9 cellular contexts compared by ENCODE assay signal in the genomic region with DNA sequence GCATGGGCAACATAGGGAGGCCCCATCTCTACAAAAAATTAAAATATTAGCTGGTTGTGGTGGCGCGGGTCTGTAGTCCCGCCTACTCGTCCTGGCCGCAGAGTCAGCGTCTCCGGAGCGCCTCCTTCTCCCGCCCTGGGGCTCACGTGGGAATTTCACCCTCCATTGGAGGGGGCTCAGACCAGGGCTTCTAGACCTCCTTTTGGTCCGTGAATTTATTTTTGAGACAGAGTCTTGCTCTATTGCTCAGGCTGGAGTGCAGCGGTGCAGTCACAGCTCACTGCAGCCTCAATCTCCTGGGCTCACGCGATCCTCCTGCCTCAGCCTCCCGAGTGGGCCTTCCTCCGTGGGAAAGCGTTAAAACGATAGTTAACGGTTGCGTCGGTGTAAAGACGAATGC. TPM values are rescaled to one million over a fixed set of nuclear protein-coding genes. Genes with fewer than 3 reads are reported as not detected.
DNase-seq lines count a peak whose midpoint lies in the region; ATAC-seq, FAIRE-seq and TF ChIP-seq lines count a peak whose summit lies in the region.
"Had no signal": no experiment of that assay in that cellular context is flagged by ENCODE, and none has a peak within 500 bp of the region (broad histone marks: within the 10 kb centered on the region; RNA-seq: fewer than 3 reads in every experiment).

No MANE protein-coding gene starts in this region.

- peak overlapping the region in 3 of 4 donors; percentile 28 to 37 (median 28) for H3K27ac ChIP-seq in pancreas

- DNase-seq in DMS 273 (lab: John Stamatoyannopoulos, UW; ENCODE audit: unreplicated experiment) (peak; percentile 88), DMS 273 treated with DMSO at 0.1 percent for 48 hours (lab: John Stamatoyannopoulos, UW) (no peak), HuH-7.5 (ENCODE audit: low spot score) (peak; percentile 90), foreskin melanocyte (peak; percentile 57), pancreas (peak in 1 of 6 donors; percentile 39)

- no peaks in the 10 kb centered on the region for H3K9me3 ChIP-seq in pancreas

- H3K4me3 ChIP-seq in WI38 (ENCODE audit: low read depth, low read length) (peak overlapping the region; percentile 57), pancreas (peak overlapping the region in 2 of 4 donors; percentile 50 to 54)

- ATAC-seq in pancreas (no peak), HG02981 (IDR thresholded peaks at IDR 0.05; ENCODE audit: unreplicated experiment) (no peak), GM18909 (IDR thresholded peaks at IDR 0.05; ENCODE audit: poor library complexity, unreplicated experiment) (no peak)

- H3K27me3 ChIP-seq in pancreas, result no peaks in the 10 kb centered on the region

- 26 to 45% methylated on average over 22 of the region's 22 CpGs for WGBS in pancreas, 2 donors

- intact Hi-C loops in pancreas (cut with DNase I), result no loop called here

- peaks cover 0 to 7% (median 2%) of the 10 kb centered on the region in 3 donors for H3K4me1 ChIP-seq in pancreas

- FAIRE-seq in pancreas (lab: Jason Lieb, UNC), result no peak
- FAIRE-seq: A204.1 had no signal

- TF ChIP-seq CTCF in WI38 (IDR thresholded peaks at IDR 0.05; ENCODE audit: low read depth, low read length) (no peak), pancreas (IDR thresholded peaks at IDR 0.05) (no peak)

- no peaks in the 10 kb centered on the region for H3K36me3 ChIP-seq in pancreas

RNA-seq across cellular contexts. Expression of gene NME4, which starts 0.4 kb away (rescaled TPM):
- total RNA-seq in pancreas, result 10 to 100 TPM; 11.0 to 32.5 (median 20.8) TPM
- 10 to 100 TPM; 48.4 to 68.6 TPM for polyA plus RNA-seq in pancreas

RNA-seq across cellular contexts. Expression of gene DECR2, which starts 5.1 kb away (rescaled TPM):
- total RNA-seq in pancreas, result 10 to 100 TPM in 5 of 6 donors, 1 to 10 TPM in 1; 9.2 to 21.4 (median 15.6) TPM
- 10 to 100 TPM; 48.8 to 68.0 TPM for polyA plus RNA-seq in pancreas

RNA-seq across cellular contexts. Expression of gene PGAP6, which starts 14.8 kb away (rescaled TPM):
- total RNA-seq in pancreas, result 10 to 100 TPM; 53.1 to 75.5 (median 58.9) TPM
- polyA plus RNA-seq in pancreas, result 10 to 100 TPM; 62.1 to 88.5 TPM

RNA-seq across cellular contexts. Expression of gene MRPL28, which starts 26.3 kb away (rescaled TPM):
- total RNA-seq in pancreas, result 10 to 100 TPM in 5 of 6 donors, 1 to 10 TPM in 1; 9.2 to 22.0 (median 18.6) TPM
- polyA plus RNA-seq in pancreas, result 10 to 100 TPM; 58.1 to 65.4 TPM

RNA-seq across cellular contexts. Expression of gene RAB11FIP3, which starts 28.8 kb away (rescaled TPM):
- 10 to 100 TPM; 22.0 to 41.3 (median 29.7) TPM for total RNA-seq in pancreas
- 10 to 100 TPM; 42.4 to 67.4 TPM for polyA plus RNA-seq in pancreas
